ENCODE assay signal across 12 cellular contexts in the genomic region with DNA sequence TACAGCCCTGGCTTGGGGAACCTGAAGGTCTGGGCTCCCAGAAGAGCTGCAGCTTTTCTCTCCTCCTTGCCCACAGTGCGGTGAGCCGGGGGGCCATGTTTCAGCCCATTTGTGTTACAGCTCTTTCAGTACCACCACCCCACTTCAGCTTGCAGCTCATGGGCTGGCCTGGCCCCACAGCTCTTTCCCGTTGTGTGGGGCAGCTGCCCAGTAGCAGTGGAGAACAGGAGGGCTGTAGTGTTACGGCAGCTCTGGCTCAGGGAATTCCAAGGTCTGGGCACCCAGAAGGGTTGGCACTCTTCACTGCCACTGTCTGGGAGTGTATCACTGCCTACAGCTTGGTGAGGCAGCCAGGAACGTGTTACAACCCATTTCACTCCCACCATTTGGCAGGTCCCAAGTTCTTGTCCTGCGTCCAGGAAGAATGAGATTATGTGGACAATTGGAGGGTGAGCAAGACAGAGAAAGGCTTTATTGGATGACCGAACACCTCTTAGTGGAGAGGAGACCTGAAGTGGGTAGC.
"Had no signal": no experiment of that assay in that cellular context is flagged by ENCODE, and none has a peak within 500 bp of the region (broad histone marks: within the 10 kb centered on the region; RNA-seq: fewer than 3 reads in every experiment).

No MANE protein-coding gene starts in this region.

- H3K27ac Mint-ChIP-seq: activated T-helper 1 cell treated with anti-CD3 and anti-CD28 coated beads, Interleukin-12 subunit alpha, Interleukin-12 subunit beta, Interleukin-2, Interleukin-4 antibody, amounts not matched to agents 30 ng/mL and 10 ng/mL and 1 ng/mL, durations not matched to agents 14 hours and 24 hours and 36 hours; natural killer cell treated with Interleukin-12 subunit alpha and Interleukin-12 subunit beta and Interleukin-15 and Interleukin-18, amount 100 ng/mL, for 72 hours; stimulated activated naive CD8-positive, alpha-beta T cell treated with anti-CD3 and anti-CD28 coated beads, Interleukin-15, Interleukin-2, amounts not matched to agents 100 ng/mL and 50 ng/mL, for 24 hours had no signal

- H3K9me3 Mint-ChIP-seq: activated T-helper 1 cell treated with anti-CD3 and anti-CD28 coated beads, Interleukin-12 subunit alpha, Interleukin-12 subunit beta, Interleukin-2, Interleukin-4 antibody, amounts not matched to agents 30 ng/mL and 10 ng/mL and 1 ng/mL, durations not matched to agents 14 hours and 24 hours and 36 hours; natural killer cell treated with Interleukin-12 subunit alpha and Interleukin-12 subunit beta and Interleukin-15 and Interleukin-18, amount 100 ng/mL, for 72 hours; stimulated activated naive CD8-positive, alpha-beta T cell treated with anti-CD3 and anti-CD28 coated beads, Interleukin-15, Interleukin-2, amounts not matched to agents 100 ng/mL and 50 ng/mL, for 24 hours had no signal

- H3K27me3 Mint-ChIP-seq: natural killer cell treated with Interleukin-12 subunit alpha and Interleukin-12 subunit beta and Interleukin-15 and Interleukin-18, amount 100 ng/mL, for 72 hours; stimulated activated naive CD8-positive, alpha-beta T cell treated with anti-CD3 and anti-CD28 coated beads, Interleukin-15, Interleukin-2, amounts not matched to agents 100 ng/mL and 50 ng/mL, for 24 hours had no signal

- DNase-seq: activated CD4-positive, alpha-beta T cell treated with anti-CD3 and anti-CD28 coated beads for 4 hours; mammary epithelial cell; SK-N-SH; small intestine; T-helper 1 cell had no signal

- H3K4me3 Mint-ChIP-seq: activated T-helper 1 cell treated with anti-CD3 and anti-CD28 coated beads, Interleukin-12 subunit alpha, Interleukin-12 subunit beta, Interleukin-2, Interleukin-4 antibody, amounts not matched to agents 30 ng/mL and 10 ng/mL and 1 ng/mL, durations not matched to agents 14 hours and 24 hours and 36 hours; natural killer cell treated with Interleukin-12 subunit alpha and Interleukin-12 subunit beta and Interleukin-15 and Interleukin-18, amount 100 ng/mL, for 72 hours; stimulated activated naive CD8-positive, alpha-beta T cell treated with anti-CD3 and anti-CD28 coated beads, Interleukin-15, Interleukin-2, amounts not matched to agents 100 ng/mL and 50 ng/mL, for 24 hours had no signal

- H3K9ac ChIP-seq: SK-N-SH had no signal

- ATAC-seq: gastroesophageal sphincter; natural killer cell treated with Interleukin-12 subunit alpha and Interleukin-12 subunit beta and Interleukin-15 and Interleukin-18, amount 100 ng/mL, for 72 hours had no signal

- H3K9me3 ChIP-seq: gastroesophageal sphincter, mucosa of descending colon, SK-N-SH, suprapubic skin had no signal

- H3K4me2 ChIP-seq: SK-N-SH had no signal

- H3K27me3 ChIP-seq: dorsolateral prefrontal cortex, gastroesophageal sphincter, suprapubic skin had no signal

- H3K4me3 ChIP-seq: dorsolateral prefrontal cortex, gastroesophageal sphincter, mucosa of descending colon, suprapubic skin had no signal

- H3K27ac ChIP-seq: suprapubic skin had no signal
